Comparison of ENCODE assay signal across 18 cellular contexts in genomic region chr7:27705200-27705594, GRCh38. TPM values are rescaled to one million over a fixed set of nuclear protein-coding genes. Genes with fewer than 3 reads are reported as not detected.
DNase-seq lines count a peak whose midpoint lies in the region; ATAC-seq, FAIRE-seq and TF ChIP-seq lines count a peak whose summit lies in the region.
"Had no signal": no experiment of that assay in that cellular context is flagged by ENCODE, and none has a peak within 500 bp of the region (broad histone marks: within the 10 kb centered on the region; RNA-seq: fewer than 3 reads in every experiment).

No MANE protein-coding gene starts in this region.

- no peaks in the 10 kb centered on the region for H3K4me1 ChIP-seq in smooth muscle cell (ENCODE audit: low read depth)

- H2AFZ ChIP-seq in smooth muscle cell (ENCODE audit: low read depth): no peak overlapping the region
- H2AFZ ChIP-seq: GM23338 had no signal

- FAIRE-seq in HTR-8/SVneo (lab: Jason Lieb, UNC): peak; percentile 4
- FAIRE-seq: GM12891 had no signal

- no peaks in the 10 kb centered on the region for H3K9me3 Mint-ChIP-seq in activated CD4-positive, alpha-beta T cell treated with anti-CD3 and anti-CD28 coated beads, Interleukin-2, amount 10 ng/mL, durations not matched to agents 24 days and 14 days
- H3K9me3 Mint-ChIP-seq in glutamatergic neuron (ENCODE audit: unreplicated experiment) (peaks cover 5% of the 10 kb centered on the region), mesothelial cell of epicardium (peaks cover 8% of the 10 kb centered on the region)
- H3K9me3 Mint-ChIP-seq: CD4-positive, CD25-positive, alpha-beta regulatory T cell; CD8-positive, alpha-beta memory T cell; GM23338 had no signal

- H3K9me3 ChIP-seq in smooth muscle cell (replicated peaks; ENCODE audit: low read depth): no peaks in the 10 kb centered on the region
- H3K9me3 ChIP-seq: BE2C had no signal

- H3K4me1 Mint-ChIP-seq in activated CD4-positive, alpha-beta T cell treated with anti-CD3 and anti-CD28 coated beads, Interleukin-2, amount 10 ng/mL, durations not matched to agents 24 days and 14 days: no peaks in the 10 kb centered on the region
- peaks cover 20% of the 10 kb centered on the region for H3K4me1 Mint-ChIP-seq in glutamatergic neuron (ENCODE audit: low read depth, unreplicated experiment)
- H3K4me1 Mint-ChIP-seq in mesothelial cell of epicardium: peaks cover 9% of the 10 kb centered on the region
- H3K4me1 Mint-ChIP-seq: CD4-positive, CD25-positive, alpha-beta regulatory T cell; CD8-positive, alpha-beta memory T cell; GM23338 had no signal

- DNase-seq in activated CD4-positive, alpha-beta T cell treated with anti-CD3 and anti-CD28 coated beads, Interleukin-2, amount 10 ng/mL, durations not matched to agents 24 days and 14 days: peak; percentile 18
- no peak for DNase-seq in activated CD4-positive, alpha-beta T cell treated with anti-CD3 and anti-CD28 coated beads, Interleukin-2, amount 50 U/mL, for 48 hours
- DNase-seq in HTR-8/SVneo (ENCODE audit: insufficient read length, low spot score): no peak
- DNase-seq in glutamatergic neuron: no peak
- DNase-seq in smooth muscle cell (lab: John Stamatoyannopoulos, UW; ENCODE audit: unreplicated experiment): no peak
- no peak for DNase-seq in mesothelial cell of epicardium (ENCODE audit: low spot score in 2 of 2, unreplicated experiment in 2 of 2)
- DNase-seq: 8988T; BE2C; C1 segment of cervical spinal cord; CD4-positive, CD25-positive, alpha-beta regulatory T cell; CD8-positive, alpha-beta memory T cell; COR-L47; H7 had no signal

- no peaks in the 10 kb centered on the region for H3K36me3 ChIP-seq in smooth muscle cell (ENCODE audit: low read depth)
- H3K36me3 ChIP-seq: BE2C had no signal

- no peaks in the 10 kb centered on the region for H3F3A ChIP-seq in smooth muscle cell (ENCODE audit: low read depth)

- ATAC-seq in GM19023 (IDR thresholded peaks at IDR 0.05; ENCODE audit: unreplicated experiment): no peak
- no peak for ATAC-seq in HG03521 (IDR thresholded peaks at IDR 0.05; ENCODE audit: unreplicated experiment)
- ATAC-seq: GM23338, HCT116 had no signal

- no peaks in the 10 kb centered on the region for H3K79me2 ChIP-seq in smooth muscle cell (ENCODE audit: low read depth)

- intact Hi-C loops in activated CD4-positive, alpha-beta T cell treated with anti-CD3 and anti-CD28 coated beads, Interleukin-2, amount 10 ng/mL, durations not matched to agents 24 days and 14 days (cut with micrococcal nuclease): no loop called here

- no peak overlapping the region for H3K4me3 Mint-ChIP-seq in activated CD4-positive, alpha-beta T cell treated with anti-CD3 and anti-CD28 coated beads, Interleukin-2, amount 10 ng/mL, durations not matched to agents 24 days and 14 days
- peak overlapping the region; percentile 62 for H3K4me3 Mint-ChIP-seq in glutamatergic neuron (ENCODE audit: unreplicated experiment)
- no peak overlapping the region for H3K4me3 Mint-ChIP-seq in mesothelial cell of epicardium
- H3K4me3 Mint-ChIP-seq: CD4-positive, CD25-positive, alpha-beta regulatory T cell; CD8-positive, alpha-beta memory T cell; GM23338 had no signal

- H4K20me1 ChIP-seq in smooth muscle cell (ENCODE audit: low read depth): no peaks in the 10 kb centered on the region

- no peaks in the 10 kb centered on the region for H3K27me3 ChIP-seq in smooth muscle cell (ENCODE audit: low read depth)
- H3K27me3 ChIP-seq: BE2C had no signal

- no peak overlapping the region for H3K4me3 ChIP-seq in smooth muscle cell
- H3K4me3 ChIP-seq: GM23338 had no signal

- peaks cover 30% of the 10 kb centered on the region for H3K27me3 Mint-ChIP-seq in activated CD4-positive, alpha-beta T cell treated with anti-CD3 and anti-CD28 coated beads, Interleukin-2, amount 10 ng/mL, durations not matched to agents 24 days and 14 days
- H3K27me3 Mint-ChIP-seq in glutamatergic neuron (ENCODE audit: unreplicated experiment): peaks cover 2% of the 10 kb centered on the region
- no peaks in the 10 kb centered on the region for H3K27me3 Mint-ChIP-seq in mesothelial cell of epicardium (ENCODE audit: low read depth)

- H3K27ac ChIP-seq in smooth muscle cell (ENCODE audit: low read depth): peak overlapping the region; percentile 71

- H3K9ac ChIP-seq in smooth muscle cell (ENCODE audit: low read depth): no peak overlapping the region

- peak overlapping the region; percentile 46 for H3K4me2 ChIP-seq in smooth muscle cell
- H3K4me2 ChIP-seq: GM23338 had no signal

- H3K36me3 Mint-ChIP-seq in activated CD4-positive, alpha-beta T cell treated with anti-CD3 and anti-CD28 coated beads, Interleukin-2, amount 10 ng/mL, durations not matched to agents 24 days and 14 days (ENCODE audit: low read depth): no peaks in the 10 kb centered on the region
- H3K36me3 Mint-ChIP-seq in glutamatergic neuron (ENCODE audit: unreplicated experiment): peaks cover 8% of the 10 kb centered on the region
- H3K36me3 Mint-ChIP-seq in mesothelial cell of epicardium: no peaks in the 10 kb centered on the region
- H3K36me3 Mint-ChIP-seq: CD4-positive, CD25-positive, alpha-beta regulatory T cell; CD8-positive, alpha-beta memory T cell had no signal

- TF ChIP-seq CTCF in glutamatergic neuron (IDR thresholded peaks at IDR 0.05; ENCODE audit: partially characterized antibody, unreplicated experiment) (no peak), smooth muscle cell (IDR thresholded peaks at IDR 0.05; ENCODE audit: borderline replicate concordance, insufficient read depth, poor library complexity, severe bottlenecking) (no peak), mesothelial cell of epicardium (IDR thresholded peaks at IDR 0.05; ENCODE audit: unreplicated experiment) (no peak)

- no peak overlapping the region for H3K27ac Mint-ChIP-seq in activated CD4-positive, alpha-beta T cell treated with anti-CD3 and anti-CD28 coated beads, Interleukin-2, amount 10 ng/mL, durations not matched to agents 24 days and 14 days
- peak overlapping the region; percentile 84 for H3K27ac Mint-ChIP-seq in glutamatergic neuron (ENCODE audit: unreplicated experiment)
- no peak overlapping the region for H3K27ac Mint-ChIP-seq in mesothelial cell of epicardium
- H3K27ac Mint-ChIP-seq: CD4-positive, CD25-positive, alpha-beta regulatory T cell; CD8-positive, alpha-beta memory T cell; GM23338 had no signal

- 93% methylated on average over 2 of the region's 2 CpGs for WGBS in smooth muscle cell (ENCODE audit: low lambda C conversion rate)

RNA-seq across cellular contexts. Expression of gene TAX1BP1, which starts 34.8 kb away (rescaled TPM):
- 80.3 and 91.5 TPM in 2 replicates for total RNA-seq in activated CD4-positive, alpha-beta T cell treated with anti-CD3 and anti-CD28 coated beads, Interleukin-2, amount 10 ng/mL, durations not matched to agents 24 days and 14 days
- total RNA-seq in glutamatergic neuron (ENCODE audit: unreplicated experiment) (103 TPM), smooth muscle cell (81.6 and 112 TPM in 2 replicates), mesothelial cell of epicardium (84.8 to 90.2 TPM (median 89.8 TPM) in 3 replicates)
- 71.0 and 80.4 TPM in 2 replicates for polyA plus RNA-seq in smooth muscle cell

RNA-seq across cellular contexts. Expression of gene HIBADH, which starts 42.5 kb away (rescaled TPM):
- 21.5 and 22.6 TPM in 2 replicates for total RNA-seq in activated CD4-positive, alpha-beta T cell treated with anti-CD3 and anti-CD28 coated beads, Interleukin-2, amount 10 ng/mL, durations not matched to agents 24 days and 14 days
- 10.3 TPM for total RNA-seq in glutamatergic neuron (ENCODE audit: unreplicated experiment)
- total RNA-seq in smooth muscle cell: 16.1 and 25.7 TPM in 2 replicates
- polyA plus RNA-seq in smooth muscle cell: 24.4 and 25.5 TPM in 2 replicates
- total RNA-seq in mesothelial cell of epicardium: 32.8 to 34.3 TPM (median 33.2 TPM) in 3 replicates
